15 cellular contexts compared by ENCODE assay signal in the genomic region with DNA sequence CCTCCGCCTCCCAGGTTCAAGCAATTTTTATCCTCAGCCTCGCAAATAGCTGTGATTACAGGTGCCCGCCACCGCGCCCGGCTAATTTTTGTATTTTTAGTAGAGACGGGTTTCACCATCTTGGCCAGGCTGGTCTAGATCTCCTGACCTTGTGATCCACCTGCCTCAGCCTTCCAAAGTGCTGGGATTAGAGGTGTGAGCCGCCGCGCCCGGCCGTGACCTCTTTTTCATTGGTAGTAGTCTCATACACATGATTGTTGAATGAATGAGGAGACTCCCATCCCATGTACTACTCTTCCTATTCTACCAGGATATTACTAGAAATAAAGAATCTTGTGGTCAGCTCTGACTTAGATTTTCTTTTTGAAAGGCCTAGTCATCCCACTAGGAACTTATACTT. TPM values are rescaled to one million over a fixed set of nuclear protein-coding genes. Genes with fewer than 3 reads are reported as not detected.
DNase-seq lines count a peak whose midpoint lies in the region; ATAC-seq lines count a peak whose summit lies in the region.
"Had no signal": no experiment of that assay in that cellular context is flagged by ENCODE, and none has a peak within 500 bp of the region (broad histone marks: within the 10 kb centered on the region; RNA-seq: fewer than 3 reads in every experiment).

No MANE protein-coding gene starts in this region.

- H3K9me3 Mint-ChIP-seq in activated naive CD4-positive, alpha-beta T cell treated with anti-CD3 and anti-CD28 coated beads for 36 hours = no peaks in the 10 kb centered on the region
- H3K9me3 Mint-ChIP-seq in activated naive CD4-positive, alpha-beta T cell treated with anti-CD3 and anti-CD28 coated beads, Interleukin-2, amount 10 ng/mL, durations not matched to agents 7 days and 5 days = no peaks in the 10 kb centered on the region
- H3K9me3 Mint-ChIP-seq in IgD-negative memory B cell = no peaks in the 10 kb centered on the region
- H3K9me3 Mint-ChIP-seq in activated naive CD8-positive, alpha-beta T cell (ENCODE audit: low read depth) = peaks cover 4% of the 10 kb centered on the region
- H3K9me3 Mint-ChIP-seq in stimulated activated effector memory CD8-positive, alpha-beta T cell treated with anti-CD3 and anti-CD28 coated beads, Interleukin-12 subunit alpha, Interleukin-12 subunit beta, amount 100 ng/mL, for 72 hours = no peaks in the 10 kb centered on the region
- H3K9me3 Mint-ChIP-seq: CD8-positive, alpha-beta T cell had no signal

- DNase-seq in activated naive CD4-positive, alpha-beta T cell treated with anti-CD3 and anti-CD28 coated beads for 36 hours = no peak
- DNase-seq in activated naive CD4-positive, alpha-beta T cell treated with anti-CD3 and anti-CD28 coated beads, Interleukin-2, amount 10 ng/mL, durations not matched to agents 7 days and 5 days = no peak
- no peak for DNase-seq in stimulated activated effector memory CD8-positive, alpha-beta T cell treated with anti-CD3 and anti-CD28 coated beads, Interleukin-12 subunit alpha, Interleukin-12 subunit beta, amount 100 ng/mL, for 72 hours (ENCODE audit: low spot score in 2 of 2)
- DNase-seq: CD8-positive, alpha-beta T cell; H7; NCI-H1417 treated with DMSO at 0.1 percent for 48 hours; NCI-H2029; NCI-H510A treated with DMSO at 0.1 percent for 48 hours; RPMI8226; SJCRH30 had no signal

- no peak overlapping the region for H3K4me3 Mint-ChIP-seq in activated naive CD4-positive, alpha-beta T cell treated with anti-CD3 and anti-CD28 coated beads for 36 hours
- H3K4me3 Mint-ChIP-seq in activated naive CD4-positive, alpha-beta T cell treated with anti-CD3 and anti-CD28 coated beads, Interleukin-2, amount 10 ng/mL, durations not matched to agents 7 days and 5 days = no peak overlapping the region
- peak overlapping the region in 2 of 4 donors; percentile 25 to 59 for H3K4me3 Mint-ChIP-seq in IgD-negative memory B cell
- H3K4me3 Mint-ChIP-seq in activated naive CD8-positive, alpha-beta T cell = no peak overlapping the region
- H3K4me3 Mint-ChIP-seq in stimulated activated effector memory CD8-positive, alpha-beta T cell treated with anti-CD3 and anti-CD28 coated beads, Interleukin-12 subunit alpha, Interleukin-12 subunit beta, amount 100 ng/mL, for 72 hours = no peak overlapping the region
- H3K4me3 Mint-ChIP-seq: CD8-positive, alpha-beta T cell had no signal

- H3K27me3 Mint-ChIP-seq in activated naive CD4-positive, alpha-beta T cell treated with anti-CD3 and anti-CD28 coated beads for 36 hours (ENCODE audit: low read depth) = no peaks in the 10 kb centered on the region
- H3K27me3 Mint-ChIP-seq in activated naive CD4-positive, alpha-beta T cell treated with anti-CD3 and anti-CD28 coated beads, Interleukin-2, amount 10 ng/mL, durations not matched to agents 7 days and 5 days = no peaks in the 10 kb centered on the region
- H3K27me3 Mint-ChIP-seq in IgD-negative memory B cell = no peaks in the 10 kb centered on the region
- no peaks in the 10 kb centered on the region for H3K27me3 Mint-ChIP-seq in activated naive CD8-positive, alpha-beta T cell

- intact Hi-C loops in activated naive CD4-positive, alpha-beta T cell treated with anti-CD3 and anti-CD28 coated beads for 36 hours (cut with micrococcal nuclease) = no loop called here

- no peak for ATAC-seq in stimulated activated effector memory CD8-positive, alpha-beta T cell treated with anti-CD3 and anti-CD28 coated beads, Interleukin-12 subunit alpha, Interleukin-12 subunit beta, amount 100 ng/mL, for 72 hours
- no peak for ATAC-seq in GM18909 (IDR thresholded peaks at IDR 0.05; ENCODE audit: poor library complexity, unreplicated experiment)
- ATAC-seq in HG03039 (IDR thresholded peaks at IDR 0.05; ENCODE audit: unreplicated experiment) = no peak
- no peak for ATAC-seq in HG02798 (IDR thresholded peaks at IDR 0.05; ENCODE audit: poor library complexity, unreplicated experiment)
- ATAC-seq: CD8-positive, alpha-beta T cell had no signal

- H3K36me3 Mint-ChIP-seq in activated naive CD4-positive, alpha-beta T cell treated with anti-CD3 and anti-CD28 coated beads for 36 hours (ENCODE audit: low read depth) = peaks cover 71% of the 10 kb centered on the region
- peaks cover 69% of the 10 kb centered on the region for H3K36me3 Mint-ChIP-seq in activated naive CD4-positive, alpha-beta T cell treated with anti-CD3 and anti-CD28 coated beads, Interleukin-2, amount 10 ng/mL, durations not matched to agents 7 days and 5 days
- peaks cover 10% of the 10 kb centered on the region for H3K36me3 Mint-ChIP-seq in IgD-negative memory B cell
- peaks cover 24% of the 10 kb centered on the region for H3K36me3 Mint-ChIP-seq in activated naive CD8-positive, alpha-beta T cell
- peaks cover 42% of the 10 kb centered on the region for H3K36me3 Mint-ChIP-seq in stimulated activated effector memory CD8-positive, alpha-beta T cell treated with anti-CD3 and anti-CD28 coated beads, Interleukin-12 subunit alpha, Interleukin-12 subunit beta, amount 100 ng/mL, for 72 hours

- peaks cover 80% of the 10 kb centered on the region for H3K4me1 Mint-ChIP-seq in activated naive CD4-positive, alpha-beta T cell treated with anti-CD3 and anti-CD28 coated beads for 36 hours (ENCODE audit: low read depth)
- H3K4me1 Mint-ChIP-seq in activated naive CD4-positive, alpha-beta T cell treated with anti-CD3 and anti-CD28 coated beads, Interleukin-2, amount 10 ng/mL, durations not matched to agents 7 days and 5 days = peaks cover 64% of the 10 kb centered on the region
- peaks cover 58 to 69% (median 62%) of the 10 kb centered on the region in 3 donors for H3K4me1 Mint-ChIP-seq in IgD-negative memory B cell
- H3K4me1 Mint-ChIP-seq in activated naive CD8-positive, alpha-beta T cell (ENCODE audit: low read depth) = peaks cover 32% of the 10 kb centered on the region
- H3K4me1 Mint-ChIP-seq in stimulated activated effector memory CD8-positive, alpha-beta T cell treated with anti-CD3 and anti-CD28 coated beads, Interleukin-12 subunit alpha, Interleukin-12 subunit beta, amount 100 ng/mL, for 72 hours = peaks cover 44% of the 10 kb centered on the region

- peak overlapping the region; percentile 61 for H3K27ac Mint-ChIP-seq in activated naive CD4-positive, alpha-beta T cell treated with anti-CD3 and anti-CD28 coated beads for 36 hours
- no peak overlapping the region for H3K27ac Mint-ChIP-seq in activated naive CD4-positive, alpha-beta T cell treated with anti-CD3 and anti-CD28 coated beads, Interleukin-2, amount 10 ng/mL, durations not matched to agents 7 days and 5 days
- peak overlapping the region; percentile 13 to 65 (median 31) for H3K27ac Mint-ChIP-seq in IgD-negative memory B cell
- H3K27ac Mint-ChIP-seq in activated naive CD8-positive, alpha-beta T cell = peak overlapping the region; percentile 64
- H3K27ac Mint-ChIP-seq in stimulated activated effector memory CD8-positive, alpha-beta T cell treated with anti-CD3 and anti-CD28 coated beads, Interleukin-12 subunit alpha, Interleukin-12 subunit beta, amount 100 ng/mL, for 72 hours = peak overlapping the region; percentile 40

- CTCF ChIA-PET in activated naive CD4-positive, alpha-beta T cell treated with anti-CD3 and anti-CD28 coated beads for 36 hours (lab: Charles Lee) = interaction anchor here (0.8 to 1.1 kb wide), 2 partner anchors 9 to 11 kb away, joined by 3 to 5 read pairs; no protein-coding TSS in a partner anchor
- CTCF ChIA-PET in activated naive CD4-positive, alpha-beta T cell treated with anti-CD3 and anti-CD28 coated beads, Interleukin-2, amount 10 ng/mL, durations not matched to agents 7 days and 5 days (lab: Charles Lee) = interaction anchor here (0.6 to 1.5 kb wide), 5 partner anchors 13 to 56 kb away, joined by 3 to 5 read pairs (median 3); no protein-coding TSS in a partner anchor

RNA-seq across cellular contexts. Expression of gene ARID5B, which starts 56.8 kb away (rescaled TPM):
- 10 to 100 TPM; 86.3 to 87.1 TPM for total RNA-seq in activated naive CD4-positive, alpha-beta T cell treated with anti-CD3 and anti-CD28 coated beads for 36 hours
- polyA plus RNA-seq in IgD-negative memory B cell = 154 TPM
